Comparison of ENCODE assay signal across 8 cellular contexts in genomic region chr11:119092880-119093665, GRCh38. TPM values are rescaled to one million over a fixed set of nuclear protein-coding genes. Genes with fewer than 3 reads are reported as not detected.
A peak's percentile ranks its signal among the peaks of the same experiment; 100 is the strongest.
DNase-seq lines count a peak whose midpoint lies in the region; ATAC-seq, FAIRE-seq and TF ChIP-seq lines count a peak whose summit lies in the region.

No MANE protein-coding gene starts in this region.

- TF ChIP-seq RAD21 in HepG2 (CRISPR knock-in tag; IDR thresholded peaks at IDR 0.05) = no peak

- peak overlapping the region; percentile 85 for H3K4me2 ChIP-seq in HepG2 (ENCODE audit: low read depth, low read length)

- POLR2A ChIA-PET in HepG2 (lab: Yijun Ruan, JAX) = interaction anchor here (0.8 to 3.1 kb wide), 7 partner anchors 7 to 73 kb away, joined by 3 to 109 read pairs (median 8); partner anchors contain the start of genes C2CD2L, DPAGT1, HMBS and VPS11

- TF ChIP-seq POLR2A in HepG2 (IDR thresholded peaks at IDR 0.05; ENCODE audit: insufficient read depth in 1 of 2, low read depth in 2 of 2, low read length in 2 of 2) (peak in 1 of 2 experiments; percentile 68; a peak in 3 of 4 replicates), right lobe of liver (IDR thresholded peaks at IDR 0.05) (no peak)

- 43% methylated on average over 11 of the region's 12 CpGs for WGBS in HepG2 (ENCODE audit: low lambda C conversion rate)
- 51% methylated on average over 7 of the region's 12 CpGs for WGBS in right lobe of liver (ENCODE audit: insufficient coverage, low coverage, low lambda C conversion rate, missing lambda C conversion rate)

- H3K4me1 ChIP-seq in HepG2 (ENCODE audit: insufficient read depth, low read length) (peaks cover 38% of the 10 kb centered on the region), right lobe of liver (peaks cover 0 to 19% (median 7%) of the 10 kb centered on the region in 4 donors)

- H3K4me3 ChIP-seq in HepG2 (replicated peaks in 1 of 3; ENCODE audit: insufficient read depth in 1 of 3, low read depth in 2 of 3, low read length in 3 of 3) (peak overlapping the region; percentile 78 to 93 (median 91)), right lobe of liver (peak overlapping the region in 1 of 3 donors; percentile 56)

- H3K27me3 Mint-ChIP-seq in activated T-helper 1 cell treated with anti-CD3 and anti-CD28 coated beads, Interleukin-12 subunit alpha, Interleukin-12 subunit beta, Interleukin-2, Interleukin-4 antibody, amounts not matched to agents 30 ng/mL and 10 ng/mL and 1 ng/mL, durations not matched to agents 14 hours and 24 hours and 36 hours (ENCODE audit: insufficient read depth) = peaks cover 4% of the 10 kb centered on the region
- H3K27me3 Mint-ChIP-seq in immature natural killer cell (ENCODE audit: low read depth in 3 of 3) = peaks cover 12 to 19% (median 14%) of the 10 kb centered on the region in 3 donors

- H3K27ac ChIP-seq in HepG2 (ENCODE audit: extremely low read length, insufficient read depth, low read length) (peak overlapping the region; percentile 78), right lobe of liver (peak overlapping the region in 1 of 3 donors; percentile 87)

- H3K36me3 ChIP-seq in HepG2 (replicated peaks in 1 of 2; ENCODE audit: control insufficient read depth in 1 of 2, insufficient read depth in 2 of 2, low read length in 2 of 2) (peaks cover 9 to 35% of the 10 kb centered on the region in 2 experiments; a peak in 4 of 5 replicates), right lobe of liver (peaks cover 0 to 16% (median 7%) of the 10 kb centered on the region in 4 donors)

- CTCF ChIA-PET in HepG2 (lab: Yijun Ruan, JAX; ENCODE audit: low intra/inter-chr PET ratio, low total read pairs) = no interaction called here

- no TSS peak for BruUV-seq in HepG2 (replicated peaks; lab: Mats Ljungman, UMichigan)

- H3K9me3 ChIP-seq in HepG2 (ENCODE audit: low read length) (no peaks in the 10 kb centered on the region), right lobe of liver (no peaks in the 10 kb centered on the region)

- TF ChIP-seq EP300 in HepG2 (IDR thresholded peaks at IDR 0.05; ENCODE audit: low read depth in 2 of 2, low read length in 2 of 2) (no peak), HepG2 (CRISPR knock-in tag; IDR thresholded peaks at IDR 0.05; ENCODE audit: borderline replicate concordance) (no peak)

- peak overlapping the region; percentile 92 for H3K4me3 Mint-ChIP-seq in activated T-helper 1 cell treated with anti-CD3 and anti-CD28 coated beads, Interleukin-12 subunit alpha, Interleukin-12 subunit beta, Interleukin-2, Interleukin-4 antibody, amounts not matched to agents 30 ng/mL and 10 ng/mL and 1 ng/mL, durations not matched to agents 14 hours and 24 hours and 36 hours
- peak overlapping the region; percentile 86 to 92 (median 88) for H3K4me3 Mint-ChIP-seq in immature natural killer cell

- peak; percentile 43 for DNase-seq in HepG2 (ENCODE audit: low spot score)
- no peak for DNase-seq in right lobe of liver
- DNase-seq in activated T-helper 1 cell treated with anti-CD3 and anti-CD28 coated beads, Interleukin-12 subunit alpha, Interleukin-12 subunit beta, Interleukin-2, Interleukin-4 antibody, amounts not matched to agents 30 ng/mL and 10 ng/mL and 1 ng/mL, durations not matched to agents 14 hours and 24 hours and 36 hours (ENCODE audit: low spot score) = no peak
- DNase-seq in immature natural killer cell = no peak
- DNase-seq in NK-92 (lab: John Stamatoyannopoulos, UW; ENCODE audit: unreplicated experiment) = no peak
- no peak for DNase-seq in cardiac septum (ENCODE audit: low spot score)

- ATAC-seq in HepG2 = no peak
- no peak for ATAC-seq in right lobe of liver
- ATAC-seq in HG02870 (IDR thresholded peaks at IDR 0.05; ENCODE audit: unreplicated experiment) = no peak
- ATAC-seq in HG02970 (IDR thresholded peaks at IDR 0.05; ENCODE audit: low FRiP score, unreplicated experiment) = no peak

- intact Hi-C loops in HepG2 (cut with micrococcal nuclease; ENCODE audit: unreplicated experiment) (no loop called here), right lobe of liver (cut with DNase I) (no loop called here), cardiac septum (cut with DNase I) (loop anchor here (5.0 kb wide), 1 partner anchor 104 kb away; no protein-coding TSS in a partner anchor)
- intact Hi-C loops in activated T-helper 1 cell treated with anti-CD3 and anti-CD28 coated beads, Interleukin-12 subunit alpha, Interleukin-12 subunit beta, Interleukin-2, Interleukin-4 antibody, amounts not matched to agents 30 ng/mL and 10 ng/mL and 1 ng/mL, durations not matched to agents 14 hours and 24 hours and 36 hours (cut with micrococcal nuclease) = no loop called here

- no peak overlapping the region for H2AFZ ChIP-seq in HepG2 (ENCODE audit: low read length)

- peaks cover 31% of the 10 kb centered on the region for H3K79me2 ChIP-seq in HepG2 (ENCODE audit: insufficient read depth, low read length)

- peaks cover 59% of the 10 kb centered on the region for H3K4me1 Mint-ChIP-seq in activated T-helper 1 cell treated with anti-CD3 and anti-CD28 coated beads, Interleukin-12 subunit alpha, Interleukin-12 subunit beta, Interleukin-2, Interleukin-4 antibody, amounts not matched to agents 30 ng/mL and 10 ng/mL and 1 ng/mL, durations not matched to agents 14 hours and 24 hours and 36 hours (ENCODE audit: low read depth)
- H3K4me1 Mint-ChIP-seq in immature natural killer cell = peaks cover 30% of the 10 kb centered on the region in 2 donors

- H3K27ac Mint-ChIP-seq in activated T-helper 1 cell treated with anti-CD3 and anti-CD28 coated beads, Interleukin-12 subunit alpha, Interleukin-12 subunit beta, Interleukin-2, Interleukin-4 antibody, amounts not matched to agents 30 ng/mL and 10 ng/mL and 1 ng/mL, durations not matched to agents 14 hours and 24 hours and 36 hours = peak overlapping the region; percentile 84
- H3K27ac Mint-ChIP-seq in immature natural killer cell = peak overlapping the region; percentile 90 to 95 (median 91)

- peak overlapping the region; percentile 93 for H3K9ac ChIP-seq in HepG2 (ENCODE audit: insufficient read depth, low read depth, low read length)

- H3K27me3 ChIP-seq in HepG2 (ENCODE audit: control insufficient read depth in 1 of 2, insufficient read depth in 2 of 2, low read length in 2 of 2) (no peaks in the 10 kb centered on the region), right lobe of liver (no peaks in the 10 kb centered on the region)

- TF ChIP-seq CTCF in HepG2 (CRISPR knock-in tag; IDR thresholded peaks at IDR 0.05) = no peak
- TF ChIP-seq CTCF in right lobe of liver (IDR thresholded peaks at IDR 0.05) = no peak

- H3K36me3 Mint-ChIP-seq in activated T-helper 1 cell treated with anti-CD3 and anti-CD28 coated beads, Interleukin-12 subunit alpha, Interleukin-12 subunit beta, Interleukin-2, Interleukin-4 antibody, amounts not matched to agents 30 ng/mL and 10 ng/mL and 1 ng/mL, durations not matched to agents 14 hours and 24 hours and 36 hours (ENCODE audit: low read depth) = peaks cover 51% of the 10 kb centered on the region
- peaks cover 4 to 18% (median 6%) of the 10 kb centered on the region in 3 donors for H3K36me3 Mint-ChIP-seq in immature natural killer cell

- no peaks in the 10 kb centered on the region for H3K9me3 Mint-ChIP-seq in activated T-helper 1 cell treated with anti-CD3 and anti-CD28 coated beads, Interleukin-12 subunit alpha, Interleukin-12 subunit beta, Interleukin-2, Interleukin-4 antibody, amounts not matched to agents 30 ng/mL and 10 ng/mL and 1 ng/mL, durations not matched to agents 14 hours and 24 hours and 36 hours
- peaks cover 0 to 2% (median 0%) of the 10 kb centered on the region in 6 donors for H3K9me3 Mint-ChIP-seq in immature natural killer cell

- in situ Hi-C loops in HepG2 (cut with HindIII; ENCODE audit: extremely low pct_ligation_motif_present, low pct_unique_long_range_greater_than_20kb) = no loop called here

- peaks cover 16% of the 10 kb centered on the region for H4K20me1 ChIP-seq in HepG2 (ENCODE audit: insufficient read depth, low read length)

- FAIRE-seq in HepG2 (lab: Jason Lieb, UNC) = no peak

RNA-seq across cellular contexts. Expression of gene HMBS, which starts 8.4 kb away (rescaled TPM):
- 9.4 and 14.0 TPM in 2 replicates for total RNA-seq in HepG2 (2016; rRNA removed; fragmentation: Illumina TruSeq; extraction: Trizol)
- 11.3 and 12.0 TPM in 2 replicates for total RNA-seq in HepG2 (2016; cell fraction: cytosol; rRNA removed; fragmentation: Illumina TruSeq; extraction: Trizol; ENCODE audit: low read depth)
- 10.3 and 11.8 TPM in 2 replicates for total RNA-seq in HepG2 (2016; cell fraction: insoluble cytoplasmic fraction; rRNA removed; fragmentation: Illumina TruSeq; extraction: Trizol)
- 17.7 and 22.9 TPM in 2 replicates for total RNA-seq in HepG2 (2016; cell fraction: membrane; rRNA removed; fragmentation: Illumina TruSeq; extraction: Trizol)
- 19.9 and 22.9 TPM in 2 replicates for total RNA-seq in HepG2 (2016; cell fraction: nucleus; rRNA removed; fragmentation: Illumina TruSeq; extraction: Trizol)
- 46.8 and 46.9 TPM in 2 replicates for polyA plus RNA-seq in HepG2 (2011; rRNA removed)
- polyA plus RNA-seq in HepG2 (2011; cell fraction: cytosol; rRNA removed) = 36.8 and 52.6 TPM in 2 replicates
- 114 and 141 TPM in 2 replicates for polyA plus RNA-seq in HepG2 (2011; cell fraction: nucleus; rRNA removed)
- polyA plus RNA-seq in HepG2 (2012) = 25.3 and 27.5 TPM in 2 replicates
- 41.8 and 50.4 TPM in 2 replicates for polyA plus RNA-seq in HepG2 (2016; cell fraction: cytosol; fragmentation: Illumina TruSeq; extraction: Trizol; ENCODE audit: low read depth)
- polyA plus RNA-seq in HepG2 (2016; cell fraction: insoluble cytoplasmic fraction; fragmentation: Illumina TruSeq; extraction: Trizol; ENCODE audit: low read depth) = 59.7 and 64.5 TPM in 2 replicates
- 48.2 and 57.5 TPM in 2 replicates for polyA plus RNA-seq in HepG2 (2016; cell fraction: membrane; fragmentation: Illumina TruSeq; extraction: Trizol; ENCODE audit: low read depth)
- 85.4 and 92.8 TPM in 2 replicates for polyA plus RNA-seq in HepG2 (2016; cell fraction: nucleus; fragmentation: Illumina TruSeq; extraction: Trizol; ENCODE audit: insufficient read depth, low read depth)
- polyA minus RNA-seq in HepG2 (2011; rRNA and poly(A)+ RNA removed; ENCODE audit: low replicate concordance) = 40.3 and 66.3 TPM in 2 replicates
- 14.4 and 18.5 TPM in 2 replicates for polyA minus RNA-seq in HepG2 (2011; cell fraction: cytosol; rRNA and poly(A)+ RNA removed)
- polyA minus RNA-seq in HepG2 (2011; cell fraction: nucleus; rRNA and poly(A)+ RNA removed) = 22.6 and 26.1 TPM in 2 replicates
- 10 to 100 TPM; 11.3 to 35.3 (median 14.6) TPM for total RNA-seq in right lobe of liver
- 55.0 and 55.6 TPM in 2 replicates for total RNA-seq in activated T-helper 1 cell treated with anti-CD3 and anti-CD28 coated beads, Interleukin-12 subunit alpha, Interleukin-12 subunit beta, Interleukin-2, Interleukin-4 antibody, amounts not matched to agents 30 ng/mL and 10 ng/mL and 1 ng/mL, durations not matched to agents 14 hours and 24 hours and 36 hours
- 10 to 100 TPM in 2 of 3 donors, 1 to 10 TPM in 1; 7.6 to 19.0 (median 11.9) TPM for polyA plus RNA-seq in immature natural killer cell
- total RNA-seq in cardiac septum = 14.7 TPM

RNA-seq across cellular contexts. Expression of gene DPAGT1, which starts 8.6 kb away (rescaled TPM):
- total RNA-seq in HepG2 (2016; rRNA removed; fragmentation: Illumina TruSeq; extraction: Trizol) (15.1 and 37.6 TPM in 2 replicates), right lobe of liver (10 to 100 TPM; 29.8 to 55.5 (median 41.6) TPM), cardiac septum (18.9 TPM)
- total RNA-seq in HepG2 (2016; cell fraction: cytosol; rRNA removed; fragmentation: Illumina TruSeq; extraction: Trizol; ENCODE audit: low read depth) = 9.0 and 10.4 TPM in 2 replicates
- 13.6 and 37.2 TPM in 2 replicates for total RNA-seq in HepG2 (2016; cell fraction: insoluble cytoplasmic fraction; rRNA removed; fragmentation: Illumina TruSeq; extraction: Trizol)
- 11.6 and 12.3 TPM in 2 replicates for total RNA-seq in HepG2 (2016; cell fraction: membrane; rRNA removed; fragmentation: Illumina TruSeq; extraction: Trizol)
- 44.3 and 47.6 TPM in 2 replicates for total RNA-seq in HepG2 (2016; cell fraction: nucleus; rRNA removed; fragmentation: Illumina TruSeq; extraction: Trizol)
- polyA plus RNA-seq in HepG2 (2011; rRNA removed) (63.9 and 70.7 TPM in 2 replicates), immature natural killer cell (10 to 100 TPM; 23.7 to 47.4 (median 44.5) TPM)
- polyA plus RNA-seq in HepG2 (2011; cell fraction: cytosol; rRNA removed) = 58.3 and 83.9 TPM in 2 replicates
- 188 and 198 TPM in 2 replicates for polyA plus RNA-seq in HepG2 (2011; cell fraction: nucleus; rRNA removed)
- polyA plus RNA-seq in HepG2 (2012) = 29.8 and 34.0 TPM in 2 replicates
- polyA plus RNA-seq in HepG2 (2016; cell fraction: cytosol; fragmentation: Illumina TruSeq; extraction: Trizol; ENCODE audit: low read depth) = 7.4 and 9.5 TPM in 2 replicates
- polyA plus RNA-seq in HepG2 (2016; cell fraction: insoluble cytoplasmic fraction; fragmentation: Illumina TruSeq; extraction: Trizol; ENCODE audit: low read depth) = 22.6 and 25.1 TPM in 2 replicates
- 11.7 and 14.0 TPM in 2 replicates for polyA plus RNA-seq in HepG2 (2016; cell fraction: membrane; fragmentation: Illumina TruSeq; extraction: Trizol; ENCODE audit: low read depth)
- polyA plus RNA-seq in HepG2 (2016; cell fraction: nucleus; fragmentation: Illumina TruSeq; extraction: Trizol; ENCODE audit: insufficient read depth, low read depth) = 111 TPM in 2 replicates
- 144 and 162 TPM in 2 replicates for polyA minus RNA-seq in HepG2 (2011; rRNA and poly(A)+ RNA removed; ENCODE audit: low replicate concordance)
- 27.4 and 33.9 TPM in 2 replicates for polyA minus RNA-seq in HepG2 (2011; cell fraction: cytosol; rRNA and poly(A)+ RNA removed)
- polyA minus RNA-seq in HepG2 (2011; cell fraction: nucleus; rRNA and poly(A)+ RNA removed) = 47.9 and 50.1 TPM in 2 replicates
- total RNA-seq in activated T-helper 1 cell treated with anti-CD3 and anti-CD28 coated beads, Interleukin-12 subunit alpha, Interleukin-12 subunit beta, Interleukin-2, Interleukin-4 antibody, amounts not matched to agents 30 ng/mL and 10 ng/mL and 1 ng/mL, durations not matched to agents 14 hours and 24 hours and 36 hours = 81.8 and 84.4 TPM in 2 replicates

RNA-seq across cellular contexts. Expression of gene C2CD2L, which starts 14.1 kb away (rescaled TPM):
- total RNA-seq in HepG2 (2016; rRNA removed; fragmentation: Illumina TruSeq; extraction: Trizol) = 1.2 and 3.7 TPM in 2 replicates
- total RNA-seq in HepG2 (2016; cell fraction: cytosol; rRNA removed; fragmentation: Illumina TruSeq; extraction: Trizol; ENCODE audit: low read depth) = 0.79 and 1.4 TPM in 2 replicates
- total RNA-seq in HepG2 (2016; cell fraction: insoluble cytoplasmic fraction; rRNA removed; fragmentation: Illumina TruSeq; extraction: Trizol) = 1.5 and 3.1 TPM in 2 replicates
- total RNA-seq in HepG2 (2016; cell fraction: membrane; rRNA removed; fragmentation: Illumina TruSeq; extraction: Trizol) = 1.6 and 1.9 TPM in 2 replicates
- total RNA-seq in HepG2 (2016; cell fraction: nucleus; rRNA removed; fragmentation: Illumina TruSeq; extraction: Trizol) = 5.6 and 5.7 TPM in 2 replicates
- polyA plus RNA-seq in HepG2 (2011; rRNA removed) = 5.5 and 6.0 TPM in 2 replicates
- 3.1 and 3.8 TPM in 2 replicates for polyA plus RNA-seq in HepG2 (2011; cell fraction: cytosol; rRNA removed)
- polyA plus RNA-seq in HepG2 (2011; cell fraction: nucleus; rRNA removed) = 19.5 and 20.9 TPM in 2 replicates
- polyA plus RNA-seq in HepG2 (2012) = 3.6 and 6.9 TPM in 2 replicates
- polyA plus RNA-seq in HepG2 (2016; cell fraction: cytosol; fragmentation: Illumina TruSeq; extraction: Trizol; ENCODE audit: low read depth) = 0.15 and 0.31 TPM in 2 replicates
- polyA plus RNA-seq in HepG2 (2016; cell fraction: insoluble cytoplasmic fraction; fragmentation: Illumina TruSeq; extraction: Trizol; ENCODE audit: low read depth) = 1.6 and 2.4 TPM in 2 replicates
- polyA plus RNA-seq in HepG2 (2016; cell fraction: membrane; fragmentation: Illumina TruSeq; extraction: Trizol; ENCODE audit: low read depth) = 1.5 TPM in 2 replicates
- polyA plus RNA-seq in HepG2 (2016; cell fraction: nucleus; fragmentation: Illumina TruSeq; extraction: Trizol; ENCODE audit: insufficient read depth, low read depth) = 13.0 and 14.1 TPM in 2 replicates
- polyA minus RNA-seq in HepG2 (2011; rRNA and poly(A)+ RNA removed; ENCODE audit: low replicate concordance) = 12.9 and 18.4 TPM in 2 replicates
- 2.0 and 5.5 TPM in 2 replicates for polyA minus RNA-seq in HepG2 (2011; cell fraction: cytosol; rRNA and poly(A)+ RNA removed)
- polyA minus RNA-seq in HepG2 (2011; cell fraction: nucleus; rRNA and poly(A)+ RNA removed) = 10.0 and 17.3 TPM in 2 replicates
- 1 to 10 TPM; 5.4 to 9.7 (median 6.5) TPM for total RNA-seq in right lobe of liver
- total RNA-seq in activated T-helper 1 cell treated with anti-CD3 and anti-CD28 coated beads, Interleukin-12 subunit alpha, Interleukin-12 subunit beta, Interleukin-2, Interleukin-4 antibody, amounts not matched to agents 30 ng/mL and 10 ng/mL and 1 ng/mL, durations not matched to agents 14 hours and 24 hours and 36 hours = 35.7 and 38.2 TPM in 2 replicates
- polyA plus RNA-seq in immature natural killer cell = 1 to 10 TPM; 1.0 to 7.7 (median 2.6) TPM
- total RNA-seq in cardiac septum = 11.8 TPM

RNA-seq across cellular contexts. Expression of gene VPS11, which starts 25.5 kb away (rescaled TPM):
- total RNA-seq in HepG2 (2016; rRNA removed; fragmentation: Illumina TruSeq; extraction: Trizol) (21.6 and 23.3 TPM in 2 replicates), right lobe of liver (10 to 100 TPM in 4 of 6 experiments, 1 to 10 TPM in 2; 8.5 to 18.3 (median 11.3) TPM), cardiac septum (18.5 TPM)
- total RNA-seq in HepG2 (2016; cell fraction: cytosol; rRNA removed; fragmentation: Illumina TruSeq; extraction: Trizol; ENCODE audit: low read depth) = 6.4 and 6.5 TPM in 2 replicates
- 21.3 and 22.8 TPM in 2 replicates for total RNA-seq in HepG2 (2016; cell fraction: insoluble cytoplasmic fraction; rRNA removed; fragmentation: Illumina TruSeq; extraction: Trizol)
- total RNA-seq in HepG2 (2016; cell fraction: membrane; rRNA removed; fragmentation: Illumina TruSeq; extraction: Trizol) = 9.2 and 11.1 TPM in 2 replicates
- 21.4 and 23.5 TPM in 2 replicates for total RNA-seq in HepG2 (2016; cell fraction: nucleus; rRNA removed; fragmentation: Illumina TruSeq; extraction: Trizol)
- polyA plus RNA-seq in HepG2 (2011; rRNA removed) (13.7 and 18.9 TPM in 2 replicates), immature natural killer cell (10 to 100 TPM; 33.0 to 58.8 (median 49.3) TPM)
- polyA plus RNA-seq in HepG2 (2011; cell fraction: cytosol; rRNA removed) = 9.2 and 10.9 TPM in 2 replicates
- polyA plus RNA-seq in HepG2 (2011; cell fraction: nucleus; rRNA removed) = 37.3 and 44.1 TPM in 2 replicates
- 15.7 and 19.6 TPM in 2 replicates for polyA plus RNA-seq in HepG2 (2012)
- 4.7 and 5.9 TPM in 2 replicates for polyA plus RNA-seq in HepG2 (2016; cell fraction: cytosol; fragmentation: Illumina TruSeq; extraction: Trizol; ENCODE audit: low read depth)
- polyA plus RNA-seq in HepG2 (2016; cell fraction: insoluble cytoplasmic fraction; fragmentation: Illumina TruSeq; extraction: Trizol; ENCODE audit: low read depth) = 21.2 and 24.0 TPM in 2 replicates
- polyA plus RNA-seq in HepG2 (2016; cell fraction: membrane; fragmentation: Illumina TruSeq; extraction: Trizol; ENCODE audit: low read depth) = 7.4 and 8.7 TPM in 2 replicates
- 43.3 and 60.4 TPM in 2 replicates for polyA plus RNA-seq in HepG2 (2016; cell fraction: nucleus; fragmentation: Illumina TruSeq; extraction: Trizol; ENCODE audit: insufficient read depth, low read depth)
- 22.7 and 23.9 TPM in 2 replicates for polyA minus RNA-seq in HepG2 (2011; rRNA and poly(A)+ RNA removed; ENCODE audit: low replicate concordance)
- 8.7 and 13.0 TPM in 2 replicates for polyA minus RNA-seq in HepG2 (2011; cell fraction: cytosol; rRNA and poly(A)+ RNA removed)
- polyA minus RNA-seq in HepG2 (2011; cell fraction: nucleus; rRNA and poly(A)+ RNA removed) = 23.0 and 26.8 TPM in 2 replicates
- total RNA-seq in activated T-helper 1 cell treated with anti-CD3 and anti-CD28 coated beads, Interleukin-12 subunit alpha, Interleukin-12 subunit beta, Interleukin-2, Interleukin-4 antibody, amounts not matched to agents 30 ng/mL and 10 ng/mL and 1 ng/mL, durations not matched to agents 14 hours and 24 hours and 36 hours = 23.5 and 24.0 TPM in 2 replicates

RNA-seq across cellular contexts. Expression of gene HINFP, which starts 28.3 kb away (rescaled TPM):
- 13.3 and 15.1 TPM in 2 replicates for total RNA-seq in HepG2 (2016; rRNA removed; fragmentation: Illumina TruSeq; extraction: Trizol)
- 19.3 and 21.2 TPM in 2 replicates for total RNA-seq in HepG2 (2016; cell fraction: cytosol; rRNA removed; fragmentation: Illumina TruSeq; extraction: Trizol; ENCODE audit: low read depth)
- total RNA-seq in HepG2 (2016; cell fraction: insoluble cytoplasmic fraction; rRNA removed; fragmentation: Illumina TruSeq; extraction: Trizol) = 13.0 and 15.1 TPM in 2 replicates
- 11.9 and 13.6 TPM in 2 replicates for total RNA-seq in HepG2 (2016; cell fraction: membrane; rRNA removed; fragmentation: Illumina TruSeq; extraction: Trizol)
- total RNA-seq in HepG2 (2016; cell fraction: nucleus; rRNA removed; fragmentation: Illumina TruSeq; extraction: Trizol) = 14.0 and 18.0 TPM in 2 replicates
- polyA plus RNA-seq in HepG2 (2011; rRNA removed) = 21.4 and 27.5 TPM in 2 replicates
- polyA plus RNA-seq in HepG2 (2011; cell fraction: cytosol; rRNA removed) = 15.9 and 17.5 TPM in 2 replicates
- 47.6 and 50.8 TPM in 2 replicates for polyA plus RNA-seq in HepG2 (2011; cell fraction: nucleus; rRNA removed)
- 8.2 and 13.4 TPM in 2 replicates for polyA plus RNA-seq in HepG2 (2012)
- 2.5 and 2.6 TPM in 2 replicates for polyA plus RNA-seq in HepG2 (2016; cell fraction: cytosol; fragmentation: Illumina TruSeq; extraction: Trizol; ENCODE audit: low read depth)
- polyA plus RNA-seq in HepG2 (2016; cell fraction: insoluble cytoplasmic fraction; fragmentation: Illumina TruSeq; extraction: Trizol; ENCODE audit: low read depth) = 14.5 and 17.5 TPM in 2 replicates
- 4.6 and 5.7 TPM in 2 replicates for polyA plus RNA-seq in HepG2 (2016; cell fraction: membrane; fragmentation: Illumina TruSeq; extraction: Trizol; ENCODE audit: low read depth)
- 29.7 and 32.0 TPM in 2 replicates for polyA plus RNA-seq in HepG2 (2016; cell fraction: nucleus; fragmentation: Illumina TruSeq; extraction: Trizol; ENCODE audit: insufficient read depth, low read depth)
- polyA minus RNA-seq in HepG2 (2011; rRNA and poly(A)+ RNA removed; ENCODE audit: low replicate concordance) = 40.6 and 44.8 TPM in 2 replicates
- polyA minus RNA-seq in HepG2 (2011; cell fraction: cytosol; rRNA and poly(A)+ RNA removed) = 12.8 and 13.3 TPM in 2 replicates
- 32.8 and 34.8 TPM in 2 replicates for polyA minus RNA-seq in HepG2 (2011; cell fraction: nucleus; rRNA and poly(A)+ RNA removed)
- total RNA-seq in right lobe of liver = 10 to 100 TPM in 4 of 6 experiments, 1 to 10 TPM in 2; 6.4 to 13.6 (median 10.7) TPM
- 31.2 and 35.2 TPM in 2 replicates for total RNA-seq in activated T-helper 1 cell treated with anti-CD3 and anti-CD28 coated beads, Interleukin-12 subunit alpha, Interleukin-12 subunit beta, Interleukin-2, Interleukin-4 antibody, amounts not matched to agents 30 ng/mL and 10 ng/mL and 1 ng/mL, durations not matched to agents 14 hours and 24 hours and 36 hours
- 10 to 100 TPM in 2 of 3 donors, 1 to 10 TPM in 1; 9.2 to 18.6 (median 11.0) TPM for polyA plus RNA-seq in immature natural killer cell
- 14.5 TPM for total RNA-seq in cardiac septum
